In genomic region chr1:231264642-231265041, GRCh38 we compare ENCODE assay signal across 15 cellular contexts. TPM values are rescaled to one million over a fixed set of nuclear protein-coding genes. Genes with fewer than 3 reads are reported as not detected.
DNase-seq lines count a peak whose midpoint lies in the region; ATAC-seq and TF ChIP-seq lines count a peak whose summit lies in the region.
"Had no signal": no experiment of that assay in that cellular context is flagged by ENCODE, and none has a peak within 500 bp of the region (broad histone marks: within the 10 kb centered on the region; RNA-seq: fewer than 3 reads in every experiment).

No MANE protein-coding gene starts in this region.

- H3K27ac ChIP-seq in trophoblast cell (ENCODE audit: low read depth, low read length) = no peak overlapping the region
- H3K27ac ChIP-seq in SK-N-SH (ENCODE audit: low read depth in 2 of 2, low read length in 1 of 2) = no peak overlapping the region
- H3K27ac ChIP-seq: A549, C4-2B, HL-60 had no signal

- H3K79me2 ChIP-seq in trophoblast cell (ENCODE audit: control insufficient read depth, insufficient read depth, low read length, poor library complexity) = no peaks in the 10 kb centered on the region
- no peaks in the 10 kb centered on the region for H3K79me2 ChIP-seq in SK-N-SH (ENCODE audit: insufficient read depth)

- ATAC-seq in activated T-helper 17 cell treated with anti-CD3 and anti-CD28 coated beads, Interleukin-2, amount 50 U/mL, for 72 hours (replicated peaks) = no peak
- ATAC-seq in HG03045 (IDR thresholded peaks at IDR 0.05; ENCODE audit: unreplicated experiment) = no peak
- ATAC-seq: A549 had no signal

- H4K20me1 ChIP-seq in SK-N-SH (ENCODE audit: insufficient read depth) = no peaks in the 10 kb centered on the region

- CTCF ChIA-PET in SK-N-SH (lab: Yijun Ruan, JAX) = no interaction called here

- H3K79me1 ChIP-seq in trophoblast cell (ENCODE audit: low read length) = no peaks in the 10 kb centered on the region

- peaks cover 10 to 18% of the 10 kb centered on the region in 2 experiments for H3K36me3 ChIP-seq in trophoblast cell (ENCODE audit: control insufficient read depth in 1 of 2, insufficient read depth in 2 of 2, low read length in 2 of 2)
- H3K36me3 ChIP-seq in SK-N-SH (replicated peaks in 1 of 2; ENCODE audit: control insufficient read depth in 1 of 2, insufficient read depth in 2 of 2, low read length in 1 of 2) = peaks cover 54 to 83% of the 10 kb centered on the region in 2 experiments

- peaks cover 97% of the 10 kb centered on the region for H3K36me3 Mint-ChIP-seq in activated T-helper 17 cell treated with anti-CD3 and anti-CD28 coated beads, Interleukin-2, amount 50 U/mL, for 72 hours (ENCODE audit: low read depth)

- no peak overlapping the region for H3K4me3 Mint-ChIP-seq in activated T-helper 17 cell treated with anti-CD3 and anti-CD28 coated beads, Interleukin-2, amount 50 U/mL, for 72 hours
- H3K4me3 Mint-ChIP-seq: CD4-positive, alpha-beta memory T cell had no signal

- no peaks in the 10 kb centered on the region for H3K27me3 ChIP-seq in trophoblast cell (ENCODE audit: insufficient read depth, low read length)
- H3K27me3 ChIP-seq in SK-N-SH (ENCODE audit: insufficient read depth) = no peaks in the 10 kb centered on the region
- H3K27me3 ChIP-seq: BE2C had no signal

- H3K27ac Mint-ChIP-seq in activated T-helper 17 cell treated with anti-CD3 and anti-CD28 coated beads, Interleukin-2, amount 50 U/mL, for 72 hours = peak overlapping the region; percentile 20

- H3K4me1 ChIP-seq in trophoblast cell (ENCODE audit: control insufficient read depth in 1 of 2, insufficient read depth in 2 of 2, low read length in 2 of 2) = no peaks in the 10 kb centered on the region
- no peaks in the 10 kb centered on the region for H3K4me1 ChIP-seq in SK-N-SH (ENCODE audit: control insufficient read depth in 1 of 2, insufficient read depth in 2 of 2, low read depth in 1 of 2, low read length in 1 of 2)
- H3K4me1 ChIP-seq: A549, BE2C, HAP-1 had no signal

- H3K4me3 ChIP-seq in epithelial cell of esophagus (ENCODE audit: low read length) (no peak overlapping the region), trophoblast cell (ENCODE audit: low read depth, low read length) (no peak overlapping the region), SK-N-SH (ENCODE audit: low read depth in 2 of 2, low read length in 1 of 2) (no peak overlapping the region)
- H3K4me3 ChIP-seq: A549, HAP-1 had no signal

- no peak overlapping the region for H2AK5ac ChIP-seq in trophoblast cell (ENCODE audit: low read length)

- H3K9me3 Mint-ChIP-seq in activated T-helper 17 cell treated with anti-CD3 and anti-CD28 coated beads, Interleukin-2, amount 50 U/mL, for 72 hours = no peaks in the 10 kb centered on the region
- H3K9me3 Mint-ChIP-seq: CD4-positive, alpha-beta memory T cell had no signal

- TF ChIP-seq CTCF in epithelial cell of esophagus (IDR thresholded peaks at IDR 0.05; ENCODE audit: insufficient read depth, low read depth, low read length, missing control alignments) (no peak), SK-N-SH (IDR thresholded peaks at IDR 0.05) (no peak)

- DNase-seq in epithelial cell of esophagus (ENCODE audit: low read depth) (peak; percentile 27), trophoblast cell (peak; percentile 5 to 29), iPS-NIHi7 (ENCODE audit: extremely low spot score) (no peak), SK-N-SH (no peak)
- DNase-seq: BE2C; CD4-positive, alpha-beta memory T cell; DMS153; GF-D8; GOT3 had no signal

- H2BK5ac ChIP-seq in trophoblast cell (ENCODE audit: low read depth, low read length, poor library complexity) = no peak overlapping the region

- H4K91ac ChIP-seq in trophoblast cell (ENCODE audit: low read depth, low read length) = no peak overlapping the region

- H2AFZ ChIP-seq in trophoblast cell (ENCODE audit: insufficient read depth, low read length, poor library complexity) (no peak overlapping the region), SK-N-SH (ENCODE audit: low read depth) (no peak overlapping the region)

- no peak overlapping the region for H3K18ac ChIP-seq in trophoblast cell (ENCODE audit: low read length)

- no peak overlapping the region for H3K4me2 ChIP-seq in trophoblast cell (ENCODE audit: low read length)
- no peak overlapping the region for H3K4me2 ChIP-seq in SK-N-SH
- H3K4me2 ChIP-seq: A549 had no signal

- TF ChIP-seq EP300 in SK-N-SH (IDR thresholded peaks at IDR 0.05; ENCODE audit: borderline replicate concordance in 1 of 2, low read depth in 1 of 2, low read length in 1 of 2) = no peak

- no peaks in the 10 kb centered on the region for H3K9me2 ChIP-seq in SK-N-SH

- H2BK12ac ChIP-seq in trophoblast cell (ENCODE audit: low read length) = no peak overlapping the region

- TF ChIP-seq RAD21 in SK-N-SH (IDR thresholded peaks at IDR 0.05; ENCODE audit: low read length) = no peak

- H3K9me3 ChIP-seq in trophoblast cell (ENCODE audit: insufficient read depth, low read depth, low read length) (no peaks in the 10 kb centered on the region), SK-N-SH (no peaks in the 10 kb centered on the region)
- H3K9me3 ChIP-seq: BE2C, HAP-1 had no signal

- whole genome bisulfite sequencing in trophoblast cell (ENCODE audit: extremely low coverage, insufficient coverage, insufficient read length) = no CpG with 5 or more reads among the region's 1 CpG
- WGBS in SK-N-SH (ENCODE audit: low lambda C conversion rate) = 92% methylated on average over 1 of the region's 1 CpG

- H3K23ac ChIP-seq in trophoblast cell (ENCODE audit: low read length) = no peak overlapping the region

- H3K14ac ChIP-seq in trophoblast cell (ENCODE audit: low read length) = no peak overlapping the region

- H4K8ac ChIP-seq in trophoblast cell (ENCODE audit: low read depth, low read length) = no peak overlapping the region

- H3K4me1 Mint-ChIP-seq in activated T-helper 17 cell treated with anti-CD3 and anti-CD28 coated beads, Interleukin-2, amount 50 U/mL, for 72 hours = no peaks in the 10 kb centered on the region

- H3K4ac ChIP-seq in trophoblast cell (ENCODE audit: low read depth, low read length) = no peak overlapping the region

- H3F3A ChIP-seq in SK-N-SH (replicated peaks; ENCODE audit: insufficient read depth) = no peaks in the 10 kb centered on the region

- H3K27me3 Mint-ChIP-seq in activated T-helper 17 cell treated with anti-CD3 and anti-CD28 coated beads, Interleukin-2, amount 50 U/mL, for 72 hours = no peaks in the 10 kb centered on the region
- H3K27me3 Mint-ChIP-seq: CD4-positive, alpha-beta memory T cell had no signal

- H4K12ac ChIP-seq in trophoblast cell (ENCODE audit: low read depth, low read length) = no peak overlapping the region

- H2BK120ac ChIP-seq in trophoblast cell (ENCODE audit: insufficient read depth, low read length, poor library complexity) = no peak overlapping the region

- H3K9ac ChIP-seq in trophoblast cell (ENCODE audit: low read length) = no peak overlapping the region
- no peak overlapping the region for H3K9ac ChIP-seq in SK-N-SH

- POLR2A ChIA-PET in SK-N-SH (lab: Yijun Ruan, JAX) = interaction anchor here (0.7 kb wide), 1 partner anchor 156 kb away, joined by 3 read pairs; no protein-coding TSS in a partner anchor

TF ChIP-seq in SK-N-SH, 30 proteins besides CTCF, POLR2A, EP300 and RAD21:
- TF ChIP-seq USF1 (IDR thresholded peaks at IDR 0.05; ENCODE audit: borderline replicate concordance, low read depth) (no peak), RFX5 (IDR thresholded peaks at IDR 0.05; ENCODE audit: low read length) (no peak), YY1 (IDR thresholded peaks at IDR 0.05; ENCODE audit: low read depth) (no peak), CHD2 (IDR thresholded peaks at IDR 0.05; ENCODE audit: low read length, partially characterized antibody) (no peak)

RNA-seq across cellular contexts. Expression of gene GNPAT, which starts 23.6 kb away (rescaled TPM):
- 10 to 100 TPM; 41.9 to 52.9 TPM for total RNA-seq in activated T-helper 17 cell treated with anti-CD3 and anti-CD28 coated beads, Interleukin-2, amount 50 U/mL, for 72 hours
- polyA plus RNA-seq in trophoblast cell (2013) = 27.7 and 28.8 TPM in 2 replicates
- 14.7 and 18.9 TPM in 2 replicates for polyA plus RNA-seq in SK-N-SH (2012; rRNA removed)
- 20.2 and 21.8 TPM in 2 replicates for polyA plus RNA-seq in SK-N-SH (2012; cell fraction: cytosol; rRNA removed)
- polyA plus RNA-seq in SK-N-SH (2012; cell fraction: nucleus; rRNA removed) = 10.6 and 23.2 TPM in 2 replicates

Comparison
In these comparisons a context has a peak if more than half of its experiments do, and no peak if none do; other contexts are left out.
1. DNase-seq: peak in epithelial cell of esophagus (single experiment) and trophoblast cell (2 of 2); none in iPS-NIHi7 (single experiment) and SK-N-SH (single experiment).